In genomic region chrX:154430504-154430903, GRCh38 we compare ENCODE assay signal across 13 cellular contexts. TPM values are rescaled to one million over a fixed set of nuclear protein-coding genes. Genes with fewer than 3 reads are reported as not detected.
A peak's percentile ranks its signal among the peaks of the same experiment; 100 is the strongest.
DNase-seq lines count a peak whose midpoint lies in the region; ATAC-seq and TF ChIP-seq lines count a peak whose summit lies in the region.
"Had no signal": no experiment of that assay in that cellular context is flagged by ENCODE, and none has a peak within 500 bp of the region (broad histone marks: within the 10 kb centered on the region; RNA-seq: fewer than 3 reads in every experiment).

No MANE protein-coding gene starts in this region.

- peak overlapping the region; percentile 22 for H3K27ac Mint-ChIP-seq in stimulated activated naive CD8-positive, alpha-beta T cell treated with anti-CD3 and anti-CD28 coated beads, Interleukin-15, Interleukin-2, amounts not matched to agents 100 ng/mL and 50 ng/mL, for 24 hours
- H3K27ac Mint-ChIP-seq in WTC11: peak overlapping the region; percentile 17; the same call in 1 of the 2 replicates
- peak overlapping the region; percentile 49 for H3K27ac Mint-ChIP-seq in mesothelial cell of epicardium

- H3K27ac ChIP-seq in sigmoid colon: peak overlapping the region in 1 of 4 donors; percentile 34

- ATAC-seq in stimulated activated naive CD8-positive, alpha-beta T cell treated with anti-CD3 and anti-CD28 coated beads, Interleukin-15, Interleukin-2, amounts not matched to agents 100 U/mL and 50 U/mL, for 24 hours: no peak
- no peak for ATAC-seq in WTC11
- ATAC-seq in GM18870 (IDR thresholded peaks at IDR 0.05; ENCODE audit: unreplicated experiment): no peak
- ATAC-seq in HG03378 (IDR thresholded peaks at IDR 0.05; ENCODE audit: unreplicated experiment): no peak
- ATAC-seq in left cardiac atrium: no peak
- ATAC-seq: T-cell had no signal

- H3K4me3 ChIP-seq in sigmoid colon: no peak overlapping the region
- H3K4me3 ChIP-seq: smooth muscle cell had no signal

- H3K4me1 Mint-ChIP-seq in stimulated activated naive CD8-positive, alpha-beta T cell treated with anti-CD3 and anti-CD28 coated beads, Interleukin-15, Interleukin-2, amounts not matched to agents 100 ng/mL and 50 ng/mL, for 24 hours (ENCODE audit: low read depth): peaks cover 20% of the 10 kb centered on the region
- H3K4me1 Mint-ChIP-seq in WTC11 (peaks cover 17% of the 10 kb centered on the region), mesothelial cell of epicardium (peaks cover 25% of the 10 kb centered on the region)

- H3K36me3 ChIP-seq in sigmoid colon: peaks cover 0 to 36% (median 0%) of the 10 kb centered on the region in 4 donors

- no peaks in the 10 kb centered on the region for H3K9me3 Mint-ChIP-seq in stimulated activated naive CD8-positive, alpha-beta T cell treated with anti-CD3 and anti-CD28 coated beads, Interleukin-15, Interleukin-2, amounts not matched to agents 100 ng/mL and 50 ng/mL, for 24 hours
- no peaks in the 10 kb centered on the region for H3K9me3 Mint-ChIP-seq in WTC11
- peaks cover 8% of the 10 kb centered on the region for H3K9me3 Mint-ChIP-seq in mesothelial cell of epicardium
- H3K9me3 Mint-ChIP-seq: T-cell had no signal

- no peaks in the 10 kb centered on the region for H3K27me3 Mint-ChIP-seq in stimulated activated naive CD8-positive, alpha-beta T cell treated with anti-CD3 and anti-CD28 coated beads, Interleukin-15, Interleukin-2, amounts not matched to agents 100 ng/mL and 50 ng/mL, for 24 hours
- H3K27me3 Mint-ChIP-seq in WTC11 (ENCODE audit: low read depth) (no peaks in the 10 kb centered on the region), mesothelial cell of epicardium (ENCODE audit: low read depth) (no peaks in the 10 kb centered on the region)

- H3K27me3 ChIP-seq in sigmoid colon: no peaks in the 10 kb centered on the region

- no peak for TF ChIP-seq POLR2A in sigmoid colon (IDR thresholded peaks at IDR 0.05)

- TF ChIP-seq EP300 in sigmoid colon (IDR thresholded peaks at IDR 0.05): no peak

- intact Hi-C loops in sigmoid colon (cut with DNase I) (no loop called here), left cardiac atrium (cut with DNase I) (no loop called here)

- H3K4me3 Mint-ChIP-seq in stimulated activated naive CD8-positive, alpha-beta T cell treated with anti-CD3 and anti-CD28 coated beads, Interleukin-15, Interleukin-2, amounts not matched to agents 100 ng/mL and 50 ng/mL, for 24 hours: peak overlapping the region; percentile 3
- peak overlapping the region; percentile 25 for H3K4me3 Mint-ChIP-seq in WTC11
- no peak overlapping the region for H3K4me3 Mint-ChIP-seq in mesothelial cell of epicardium

- POLR2A ChIA-PET in WTC11 (lab: Charles Lee): no interaction called here

- DNase-seq in stimulated activated naive CD8-positive, alpha-beta T cell treated with anti-CD3 and anti-CD28 coated beads, Interleukin-15, Interleukin-2, amounts not matched to agents 100 U/mL and 50 U/mL, for 24 hours: no peak
- DNase-seq in WTC11 (ENCODE audit: low spot score) (no peak), mesothelial cell of epicardium (ENCODE audit: low spot score in 2 of 2, unreplicated experiment in 2 of 2) (no peak), sigmoid colon (no peak), left cardiac atrium (no peak)
- DNase-seq: activated T-cell treated with anti-CD3 and anti-CD28 coated beads for 4 hours; central memory CD4-positive, alpha-beta T cell; NCI-H187; T-cell had no signal

- 70 to 82% methylated on average over 6 of the region's 6 CpGs for WGBS in sigmoid colon, 2 donors

- peaks cover 3% of the 10 kb centered on the region for H3K36me3 Mint-ChIP-seq in stimulated activated naive CD8-positive, alpha-beta T cell treated with anti-CD3 and anti-CD28 coated beads, Interleukin-15, Interleukin-2, amounts not matched to agents 100 ng/mL and 50 ng/mL, for 24 hours (ENCODE audit: low read depth)
- H3K36me3 Mint-ChIP-seq in WTC11 (peaks cover 10% of the 10 kb centered on the region; the same call in 1 of the 2 replicates), mesothelial cell of epicardium (peaks cover 5% of the 10 kb centered on the region)

- CTCF ChIA-PET in WTC11 (lab: Charles Lee): no interaction called here

- peaks cover 0 to 25% (median 15%) of the 10 kb centered on the region in 4 donors for H3K4me1 ChIP-seq in sigmoid colon

- TF ChIP-seq CTCF in WTC11 (IDR thresholded peaks at IDR 0.05): no peak
- TF ChIP-seq CTCF in mesothelial cell of epicardium (IDR thresholded peaks at IDR 0.05; ENCODE audit: unreplicated experiment): no peak
- no peak for TF ChIP-seq CTCF in sigmoid colon (IDR thresholded peaks at IDR 0.05)

- H3K9me3 ChIP-seq in sigmoid colon: no peaks in the 10 kb centered on the region

TF ChIP-seq in WTC11, 78 proteins besides CTCF, POLR2A, EP300 and RAD21:
- TF ChIP-seq PRRX2 (CRISPR knock-in tag; IDR thresholded peaks at IDR 0.05) (no peak), GABPB1 (CRISPR knock-in tag; IDR thresholded peaks at IDR 0.05) (no peak), ZBTB21 (CRISPR knock-in tag; IDR thresholded peaks at IDR 0.05; ENCODE audit: borderline replicate concordance) (no peak), NFATC4 (CRISPR knock-in tag; IDR thresholded peaks at IDR 0.05) (no peak), ATF1 (CRISPR knock-in tag; IDR thresholded peaks at IDR 0.05) (no peak), SOX15 (CRISPR knock-in tag; IDR thresholded peaks at IDR 0.05) (no peak), ZNF396 (CRISPR knock-in tag; IDR thresholded peaks at IDR 0.05; ENCODE audit: borderline replicate concordance) (no peak), FOXK1 (CRISPR knock-in tag; IDR thresholded peaks at IDR 0.05) (no peak), ZNF219 (CRISPR knock-in tag; IDR thresholded peaks at IDR 0.05; ENCODE audit: borderline replicate concordance) (no peak)
- TF ChIP-seq, protein P1, sequence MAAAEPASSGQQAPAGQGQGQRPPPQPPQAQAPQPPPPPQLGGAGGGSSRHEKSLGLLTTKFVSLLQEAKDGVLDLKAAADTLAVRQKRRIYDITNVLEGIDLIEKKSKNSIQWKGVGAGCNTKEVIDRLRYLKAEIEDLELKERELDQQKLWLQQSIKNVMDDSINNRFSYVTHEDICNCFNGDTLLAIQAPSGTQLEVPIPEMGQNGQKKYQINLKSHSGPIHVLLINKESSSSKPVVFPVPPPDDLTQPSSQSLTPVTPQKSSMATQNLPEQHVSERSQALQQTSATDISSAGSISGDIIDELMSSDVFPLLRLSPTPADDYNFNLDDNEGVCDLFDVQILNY (CRISPR knock-in tag; IDR thresholded peaks at IDR 0.05): no peak
- TF ChIP-seq, protein P2, sequence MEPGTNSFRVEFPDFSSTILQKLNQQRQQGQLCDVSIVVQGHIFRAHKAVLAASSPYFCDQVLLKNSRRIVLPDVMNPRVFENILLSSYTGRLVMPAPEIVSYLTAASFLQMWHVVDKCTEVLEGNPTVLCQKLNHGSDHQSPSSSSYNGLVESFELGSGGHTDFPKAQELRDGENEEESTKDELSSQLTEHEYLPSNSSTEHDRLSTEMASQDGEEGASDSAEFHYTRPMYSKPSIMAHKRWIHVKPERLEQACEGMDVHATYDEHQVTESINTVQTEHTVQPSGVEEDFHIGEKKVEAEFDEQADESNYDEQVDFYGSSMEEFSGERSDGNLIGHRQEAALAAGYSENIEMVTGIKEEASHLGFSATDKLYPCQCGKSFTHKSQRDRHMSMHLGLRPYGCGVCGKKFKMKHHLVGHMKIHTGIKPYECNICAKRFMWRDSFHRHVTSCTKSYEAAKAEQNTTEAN (CRISPR knock-in tag; IDR thresholded peaks at IDR 0.05): no peak
- TF ChIP-seq, protein P3, sequence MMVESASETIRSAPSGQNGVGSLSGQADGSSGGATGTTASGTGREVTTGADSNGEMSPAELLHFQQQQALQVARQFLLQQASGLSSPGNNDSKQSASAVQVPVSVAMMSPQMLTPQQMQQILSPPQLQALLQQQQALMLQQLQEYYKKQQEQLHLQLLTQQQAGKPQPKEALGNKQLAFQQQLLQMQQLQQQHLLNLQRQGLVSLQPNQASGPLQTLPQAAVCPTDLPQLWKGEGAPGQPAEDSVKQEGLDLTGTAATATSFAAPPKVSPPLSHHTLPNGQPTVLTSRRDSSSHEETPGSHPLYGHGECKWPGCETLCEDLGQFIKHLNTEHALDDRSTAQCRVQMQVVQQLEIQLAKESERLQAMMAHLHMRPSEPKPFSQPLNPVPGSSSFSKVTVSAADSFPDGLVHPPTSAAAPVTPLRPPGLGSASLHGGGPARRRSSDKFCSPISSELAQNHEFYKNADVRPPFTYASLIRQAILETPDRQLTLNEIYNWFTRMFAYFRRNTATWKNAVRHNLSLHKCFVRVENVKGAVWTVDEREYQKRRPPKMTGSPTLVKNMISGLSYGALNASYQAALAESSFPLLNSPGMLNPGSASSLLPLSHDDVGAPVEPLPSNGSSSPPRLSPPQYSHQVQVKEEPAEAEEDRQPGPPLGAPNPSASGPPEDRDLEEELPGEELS (CRISPR knock-in tag; IDR thresholded peaks at IDR 0.05): no peak

RNA-seq across cellular contexts. Expression of gene ATP6AP1, which starts 2.0 kb away (rescaled TPM):
- total RNA-seq in WTC11 (2021) (43.9 to 46.0 TPM (median 44.8 TPM) in 3 replicates), mesothelial cell of epicardium (77.6 to 78.2 TPM (median 78.2 TPM) in 3 replicates), sigmoid colon (10 to 100 TPM; 16.5 to 54.6 (median 27.0) TPM), left cardiac atrium (10 to 100 TPM; 70.8 to 86.0 TPM)
- 10 to 100 TPM; 18.6 to 87.7 (median 39.1) TPM for polyA plus RNA-seq in sigmoid colon

RNA-seq across cellular contexts. Expression of gene GDI1, which starts 6.5 kb away (rescaled TPM):
- 106 to 108 TPM (median 108 TPM) in 3 replicates for total RNA-seq in WTC11 (2021)
- total RNA-seq in mesothelial cell of epicardium: 142 to 150 TPM (median 144 TPM) in 3 replicates
- 100 to 1,000 TPM in 1 of 4 donors, 10 to 100 TPM in 3; 71.7 to 101 (median 86.1) TPM for total RNA-seq in sigmoid colon
- 10 to 100 TPM; 50.9 to 75.4 (median 51.1) TPM for polyA plus RNA-seq in sigmoid colon
- 10 to 100 TPM; 76.8 to 98.5 TPM for total RNA-seq in left cardiac atrium

RNA-seq across cellular contexts. Expression of gene FAM50A, which starts 13.4 kb away (rescaled TPM):
- 50.2 to 51.8 TPM (median 51.1 TPM) in 3 replicates for total RNA-seq in WTC11 (2021)
- total RNA-seq in mesothelial cell of epicardium: 52.5 to 57.6 TPM (median 54.1 TPM) in 3 replicates
- 10 to 100 TPM; 40.5 to 78.1 (median 48.7) TPM for total RNA-seq in sigmoid colon
- polyA plus RNA-seq in sigmoid colon: 10 to 100 TPM; 61.9 to 85.1 (median 85.1) TPM
- total RNA-seq in left cardiac atrium: 10 to 100 TPM; 48.7 to 58.9 TPM

RNA-seq across cellular contexts. Expression of gene TAFAZZIN, which starts 19.2 kb away (rescaled TPM):
- total RNA-seq in WTC11 (2021) (43.5 to 48.6 TPM (median 44.5 TPM) in 3 replicates), mesothelial cell of epicardium (36.7 to 40.8 TPM (median 40.3 TPM) in 3 replicates), sigmoid colon (10 to 100 TPM; 35.7 to 58.2 (median 36.6) TPM), left cardiac atrium (10 to 100 TPM; 36.6 to 41.2 TPM)
- polyA plus RNA-seq in sigmoid colon: 10 to 100 TPM in 1 of 3 donors, 1 to 10 TPM in 2; 8.4 to 48.0 (median 9.2) TPM

RNA-seq across cellular contexts. Expression of gene DNASE1L1, which starts 21.4 kb away (rescaled TPM):
- 16.2 to 21.6 TPM (median 21.2 TPM) in 3 replicates for total RNA-seq in WTC11 (2021)
- total RNA-seq in mesothelial cell of epicardium: 18.5 to 19.4 TPM (median 18.6 TPM) in 3 replicates
- 10 to 100 TPM; 10.9 to 21.8 (median 16.6) TPM for total RNA-seq in sigmoid colon
- polyA plus RNA-seq in sigmoid colon: 10 to 100 TPM; 15.5 to 25.7 (median 17.4) TPM
- total RNA-seq in left cardiac atrium: 10 to 100 TPM; 41.9 to 42.8 TPM
